1 cellular context compared by ENCODE assay signal in the genomic region with DNA sequence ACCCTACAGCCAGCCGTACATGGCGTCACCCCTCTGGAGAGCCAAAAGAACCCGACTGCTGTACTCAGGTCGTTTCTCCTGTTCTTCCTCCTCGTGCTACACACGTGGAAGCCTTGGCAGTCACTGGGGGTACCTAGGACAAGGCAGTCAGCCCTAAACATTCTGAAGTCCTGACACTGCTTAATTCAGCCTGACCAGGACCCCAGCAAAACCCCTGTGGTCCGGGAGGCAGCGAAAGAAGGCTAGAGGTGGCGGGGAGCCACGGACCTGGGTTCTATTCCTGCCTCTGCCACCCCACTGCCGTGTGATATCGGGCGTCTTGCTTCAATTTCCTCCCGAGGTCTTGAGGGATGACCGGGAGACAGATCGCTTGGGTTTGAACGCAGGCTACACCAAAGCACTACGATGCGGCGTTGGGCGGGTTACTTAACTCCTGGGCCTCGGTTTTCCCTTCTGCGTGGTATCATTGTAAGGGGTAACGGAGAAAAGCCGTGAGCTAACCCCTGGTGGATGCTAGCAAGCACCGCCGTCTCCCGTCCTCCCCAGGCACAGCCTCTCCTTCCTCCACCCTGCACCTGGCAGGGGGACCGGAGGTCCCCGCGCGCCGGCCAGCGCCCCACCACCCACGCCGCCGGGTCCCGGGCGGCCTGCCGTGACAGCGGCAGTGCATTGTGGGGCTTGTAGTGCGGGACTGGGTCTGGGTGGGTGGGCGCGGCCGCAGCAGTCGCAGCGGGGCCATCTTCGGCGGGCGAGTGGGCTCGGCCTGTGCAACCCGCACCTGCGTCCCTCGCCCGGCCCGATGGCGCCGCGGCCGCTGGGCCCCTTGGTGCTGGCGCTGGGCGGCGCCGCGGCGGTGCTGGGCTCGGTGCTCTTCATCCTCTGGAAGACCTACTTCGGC.
TF ChIP-seq lines count a peak whose summit lies in the region.

A gene with protein sequence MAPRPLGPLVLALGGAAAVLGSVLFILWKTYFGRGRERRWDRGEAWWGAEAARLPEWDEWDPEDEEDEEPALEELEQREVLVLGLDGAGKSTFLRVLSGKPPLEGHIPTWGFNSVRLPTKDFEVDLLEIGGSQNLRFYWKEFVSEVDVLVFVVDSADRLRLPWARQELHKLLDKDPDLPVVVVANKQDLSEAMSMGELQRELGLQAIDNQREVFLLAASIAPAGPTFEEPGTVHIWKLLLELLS (plus strand): TSS at position 723 of the 898 bp plus-strand sequence. CDS start 77 bp downstream, at position 800.

TF ChIP-seq in GM23338, 12 proteins besides CTCF, POLR2A, EP300 and RAD21:
- no peak for TF ChIP-seq JUNB (IDR thresholded peaks at IDR 0.05; ENCODE audit: unreplicated experiment)
- no peak for TF ChIP-seq NANOG (IDR thresholded peaks at IDR 0.05; ENCODE audit: borderline replicate concordance)
- TF ChIP-seq EZH2phosphoT487 (IDR thresholded peaks at IDR 0.05; ENCODE audit: unreplicated experiment), result no peak
- TF ChIP-seq, protein P1, sequence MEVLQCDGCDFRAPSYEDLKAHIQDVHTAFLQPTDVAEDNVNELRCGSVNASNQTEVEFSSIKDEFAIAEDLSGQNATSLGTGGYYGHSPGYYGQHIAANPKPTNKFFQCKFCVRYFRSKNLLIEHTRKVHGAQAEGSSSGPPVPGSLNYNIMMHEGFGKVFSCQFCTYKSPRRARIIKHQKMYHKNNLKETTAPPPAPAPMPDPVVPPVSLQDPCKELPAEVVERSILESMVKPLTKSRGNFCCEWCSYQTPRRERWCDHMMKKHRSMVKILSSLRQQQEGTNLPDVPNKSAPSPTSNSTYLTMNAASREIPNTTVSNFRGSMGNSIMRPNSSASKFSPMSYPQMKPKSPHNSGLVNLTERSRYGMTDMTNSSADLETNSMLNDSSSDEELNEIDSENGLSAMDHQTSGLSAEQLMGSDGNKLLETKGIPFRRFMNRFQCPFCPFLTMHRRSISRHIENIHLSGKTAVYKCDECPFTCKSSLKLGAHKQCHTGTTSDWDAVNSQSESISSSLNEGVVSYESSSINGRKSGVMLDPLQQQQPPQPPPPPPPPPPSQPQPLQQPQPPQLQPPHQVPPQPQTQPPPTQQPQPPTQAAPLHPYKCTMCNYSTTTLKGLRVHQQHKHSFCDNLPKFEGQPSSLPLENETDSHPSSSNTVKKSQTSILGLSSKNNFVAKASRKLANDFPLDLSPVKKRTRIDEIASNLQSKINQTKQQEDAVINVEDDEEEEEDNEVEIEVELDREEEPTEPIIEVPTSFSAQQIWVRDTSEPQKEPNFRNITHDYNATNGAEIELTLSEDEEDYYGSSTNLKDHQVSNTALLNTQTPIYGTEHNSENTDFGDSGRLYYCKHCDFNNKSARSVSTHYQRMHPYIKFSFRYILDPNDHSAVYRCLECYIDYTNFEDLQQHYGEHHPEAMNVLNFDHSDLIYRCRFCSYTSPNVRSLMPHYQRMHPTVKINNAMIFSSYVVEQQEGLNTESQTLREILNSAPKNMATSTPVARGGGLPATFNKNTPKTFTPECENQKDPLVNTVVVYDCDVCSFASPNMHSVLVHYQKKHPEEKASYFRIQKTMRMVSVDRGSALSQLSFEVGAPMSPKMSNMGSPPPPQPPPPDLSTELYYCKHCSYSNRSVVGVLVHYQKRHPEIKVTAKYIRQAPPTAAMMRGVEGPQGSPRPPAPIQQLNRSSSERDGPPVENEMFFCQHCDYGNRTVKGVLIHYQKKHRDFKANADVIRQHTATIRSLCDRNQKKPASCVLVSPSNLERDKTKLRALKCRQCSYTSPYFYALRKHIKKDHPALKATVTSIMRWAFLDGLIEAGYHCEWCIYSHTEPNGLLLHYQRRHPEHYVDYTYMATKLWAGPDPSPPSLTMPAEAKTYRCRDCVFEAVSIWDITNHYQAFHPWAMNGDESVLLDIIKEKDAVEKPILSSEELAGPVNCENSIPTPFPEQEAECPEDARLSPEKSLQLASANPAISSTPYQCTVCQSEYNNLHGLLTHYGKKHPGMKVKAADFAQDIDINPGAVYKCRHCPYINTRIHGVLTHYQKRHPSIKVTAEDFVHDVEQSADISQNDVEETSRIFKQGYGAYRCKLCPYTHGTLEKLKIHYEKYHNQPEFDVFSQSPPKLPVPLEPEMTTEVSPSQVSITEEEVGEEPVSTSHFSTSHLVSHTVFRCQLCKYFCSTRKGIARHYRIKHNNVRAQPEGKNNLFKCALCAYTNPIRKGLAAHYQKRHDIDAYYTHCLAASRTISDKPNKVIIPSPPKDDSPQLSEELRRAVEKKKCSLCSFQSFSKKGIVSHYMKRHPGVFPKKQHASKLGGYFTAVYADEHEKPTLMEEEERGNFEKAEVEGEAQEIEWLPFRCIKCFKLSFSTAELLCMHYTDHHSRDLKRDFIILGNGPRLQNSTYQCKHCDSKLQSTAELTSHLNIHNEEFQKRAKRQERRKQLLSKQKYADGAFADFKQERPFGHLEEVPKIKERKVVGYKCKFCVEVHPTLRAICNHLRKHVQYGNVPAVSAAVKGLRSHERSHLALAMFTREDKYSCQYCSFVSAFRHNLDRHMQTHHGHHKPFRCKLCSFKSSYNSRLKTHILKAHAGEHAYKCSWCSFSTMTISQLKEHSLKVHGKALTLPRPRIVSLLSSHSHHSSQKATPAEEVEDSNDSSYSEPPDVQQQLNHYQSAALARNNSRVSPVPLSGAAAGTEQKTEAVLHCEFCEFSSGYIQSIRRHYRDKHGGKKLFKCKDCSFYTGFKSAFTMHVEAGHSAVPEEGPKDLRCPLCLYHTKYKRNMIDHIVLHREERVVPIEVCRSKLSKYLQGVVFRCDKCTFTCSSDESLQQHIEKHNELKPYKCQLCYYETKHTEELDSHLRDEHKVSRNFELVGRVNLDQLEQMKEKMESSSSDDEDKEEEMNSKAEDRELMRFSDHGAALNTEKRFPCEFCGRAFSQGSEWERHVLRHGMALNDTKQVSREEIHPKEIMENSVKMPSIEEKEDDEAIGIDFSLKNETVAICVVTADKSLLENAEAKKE (CRISPR knock-in tag; IDR thresholded peaks at IDR 0.05), result no peak
- no peak for TF ChIP-seq STAT1 (IDR thresholded peaks at IDR 0.05; ENCODE audit: unreplicated experiment)
- TF ChIP-seq EZH2 (IDR thresholded peaks at IDR 0.05; ENCODE audit: low read depth, unreplicated experiment), result no peak
- no peak for TF ChIP-seq POLR2AphosphoS5 (IDR thresholded peaks at IDR 0.05; ENCODE audit: low read depth)
- TF ChIP-seq ZNF331 (CRISPR knock-in tag; IDR thresholded peaks at IDR 0.05; ENCODE audit: low read depth), result no peak
- TF ChIP-seq ETS1 (IDR thresholded peaks at IDR 0.05), result no peak
- no peak for TF ChIP-seq ZNF114 (CRISPR knock-in tag; IDR thresholded peaks at IDR 0.05)
- TF ChIP-seq REST (IDR thresholded peaks at IDR 0.05; ENCODE audit: unreplicated experiment), result no peak
- no peak for TF ChIP-seq CREB1 (CRISPR knock-in tag; IDR thresholded peaks at IDR 0.05; ENCODE audit: low read depth)
